In the genomic region with DNA sequence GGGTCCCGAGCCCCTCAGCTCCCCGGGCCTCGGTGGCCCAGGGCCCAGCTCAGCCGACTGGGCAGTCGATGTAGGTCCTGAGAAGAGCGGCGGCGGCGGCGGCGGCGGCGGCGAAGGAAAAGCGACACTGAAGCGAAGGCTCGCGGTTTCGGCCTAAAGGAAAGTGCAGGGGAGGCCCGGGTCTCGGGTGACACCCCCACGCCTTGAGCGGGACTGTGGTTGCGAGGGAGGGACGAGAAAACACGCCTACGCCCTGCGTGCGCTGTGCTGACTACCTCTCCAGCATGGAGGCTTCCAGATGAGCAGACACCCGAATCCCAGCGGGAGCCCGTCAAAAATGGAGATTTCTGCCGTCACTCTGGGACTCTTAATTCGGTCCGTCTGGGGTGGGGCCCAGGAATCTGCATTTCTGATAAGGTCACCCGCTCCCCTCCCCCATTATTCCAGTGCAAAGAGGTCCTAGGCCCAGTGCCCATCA, we compare ENCODE assay signal across 8 cellular contexts. TPM values are rescaled to one million over a fixed set of nuclear protein-coding genes. Genes with fewer than 3 reads are reported as not detected.
DNase-seq lines count a peak whose midpoint lies in the region; ATAC-seq and TF ChIP-seq lines count a peak whose summit lies in the region.

No MANE protein-coding gene starts in this region.

- H3K27ac Mint-ChIP-seq in nephron = peak overlapping the region; percentile 92 to 98 (median 96)
- peak overlapping the region; percentile 90 for H3K27ac Mint-ChIP-seq in stimulated activated naive CD8-positive, alpha-beta T cell treated with anti-CD3 and anti-CD28 coated beads, Interleukin-15, Interleukin-2, amounts not matched to agents 100 ng/mL and 50 ng/mL, for 24 hours

- CTCF ChIA-PET in PC-9 (lab: Charles Lee) = interaction anchor here (0.6 to 0.7 kb wide), 2 partner anchors 223 to 831 kb away, joined by 3 to 20 read pairs; no protein-coding TSS in a partner anchor

- no peaks in the 10 kb centered on the region for H3K9me2 ChIP-seq in PC-9 (ENCODE audit: insufficient read depth)

- TF ChIP-seq CTCF in PC-9 (conservative IDR thresholded peaks at IDR 0.05) (no peak), nephron (IDR thresholded peaks at IDR 0.05; ENCODE audit: unreplicated experiment in 3 of 3) (no peak)

- H3K27me3 ChIP-seq in PC-9 (ENCODE audit: insufficient read depth, low read depth) = no peaks in the 10 kb centered on the region

- peaks cover 36% of the 10 kb centered on the region for H3K4me1 ChIP-seq in PC-9 (replicated peaks; ENCODE audit: insufficient read depth)

- peaks cover 15% of the 10 kb centered on the region for H3K79me2 ChIP-seq in PC-9 (ENCODE audit: low read depth)

- H3K4me3 Mint-ChIP-seq in nephron = peak overlapping the region; percentile 90 to 97 (median 94)
- peak overlapping the region; percentile 89 for H3K4me3 Mint-ChIP-seq in stimulated activated naive CD8-positive, alpha-beta T cell treated with anti-CD3 and anti-CD28 coated beads, Interleukin-15, Interleukin-2, amounts not matched to agents 100 ng/mL and 50 ng/mL, for 24 hours

- intact Hi-C loops in PC-9 (cut with micrococcal nuclease; ENCODE audit: unreplicated experiment) = loop anchor here (1.0 to 5.0 kb wide), 2 partner anchors 400 to 501 kb away; a partner anchor contains a TSS

- H3K36me3 Mint-ChIP-seq in nephron (ENCODE audit: low read depth) = peaks cover 5% of the 10 kb centered on the region
- no peaks in the 10 kb centered on the region for H3K36me3 Mint-ChIP-seq in stimulated activated naive CD8-positive, alpha-beta T cell treated with anti-CD3 and anti-CD28 coated beads, Interleukin-15, Interleukin-2, amounts not matched to agents 100 ng/mL and 50 ng/mL, for 24 hours (ENCODE audit: low read depth)

- peaks cover 6% of the 10 kb centered on the region for H3K9me3 Mint-ChIP-seq in nephron
- no peaks in the 10 kb centered on the region for H3K9me3 Mint-ChIP-seq in stimulated activated naive CD8-positive, alpha-beta T cell treated with anti-CD3 and anti-CD28 coated beads, Interleukin-15, Interleukin-2, amounts not matched to agents 100 ng/mL and 50 ng/mL, for 24 hours

- peak overlapping the region; percentile 94 for H3K4me3 ChIP-seq in PC-9

- BruUV-seq in PC-9 (replicated peaks; lab: Mats Ljungman, UMichigan) = TSS peak; percentile 17

- 0 out of 2 replicates have a peak, but pooled peaks cover 5% of the 10 kb centered on the region for H3K36me3 ChIP-seq in PC-9 (ENCODE audit: low read depth)

- peak overlapping the region; percentile 95 for H3K4me2 ChIP-seq in PC-9

- no peaks in the 10 kb centered on the region; the same call in 1 of the 2 replicates for H3K9me3 ChIP-seq in PC-9 (ENCODE audit: insufficient read depth, low read depth)

- peak overlapping the region; percentile 86 for H2AFZ ChIP-seq in PC-9

- no peaks in the 10 kb centered on the region for H4K20me1 ChIP-seq in PC-9 (ENCODE audit: insufficient read depth)

- peaks cover 3% of the 10 kb centered on the region for H3K27me3 Mint-ChIP-seq in nephron (ENCODE audit: low read depth)
- peaks cover 1% of the 10 kb centered on the region for H3K27me3 Mint-ChIP-seq in stimulated activated naive CD8-positive, alpha-beta T cell treated with anti-CD3 and anti-CD28 coated beads, Interleukin-15, Interleukin-2, amounts not matched to agents 100 ng/mL and 50 ng/mL, for 24 hours

- POLR2A ChIA-PET in PC-9 (lab: Charles Lee; ENCODE audit: unreplicated experiment) = interaction anchor here (0.5 to 1.0 kb wide), 3 partner anchors 31 to 401 kb away, joined by 3 to 5 read pairs (median 3); no protein-coding TSS in a partner anchor

- H3K27ac ChIP-seq in PC-9 = peak overlapping the region; percentile 28

- DNase-seq in COLO829 (ENCODE audit: low spot score) (peak; percentile 18), HT1080 (ENCODE audit: low read depth) (peak; percentile 80), PC-9 (peak; percentile 55 to 64), fibroblast of peridontal ligament (ENCODE audit: extremely low read depth) (peak; percentile 64)
- peak; percentile 46 to 61 for DNase-seq in activated T-helper 1 cell treated with anti-CD3 and anti-CD28 coated beads, Interleukin-2, amount 50 U/mL, for 16 hours (ENCODE audit: low read depth in 1 of 2, low spot score in 1 of 2)

- H3F3A ChIP-seq in PC-9 (ENCODE audit: insufficient read depth, low read depth) = peaks cover 33% of the 10 kb centered on the region

- H3K4me1 Mint-ChIP-seq in nephron = peaks cover 12% of the 10 kb centered on the region
- peaks cover 34% of the 10 kb centered on the region for H3K4me1 Mint-ChIP-seq in stimulated activated naive CD8-positive, alpha-beta T cell treated with anti-CD3 and anti-CD28 coated beads, Interleukin-15, Interleukin-2, amounts not matched to agents 100 ng/mL and 50 ng/mL, for 24 hours (ENCODE audit: low read depth)

- peak; percentile 16 for ATAC-seq in GM21367 (IDR thresholded peaks at IDR 0.05; ENCODE audit: unreplicated experiment)

RNA-seq across cellular contexts. Expression of a gene that starts 31.2 kb away (rescaled TPM):
- total RNA-seq in HT1080 (2014; rRNA removed; shearing (Covaris generic)) = 55.8 and 63.7 TPM in 2 replicates
- polyA plus RNA-seq in HT1080 (2015; cell fraction: cytosol; rRNA removed) = 33.6 and 34.5 TPM in 2 replicates
- 85.7 and 100 TPM in 2 replicates for polyA plus RNA-seq in HT1080 (2015; cell fraction: nucleus; rRNA removed)
- total RNA-seq in PC-9 (2021) = 85.7 and 93.4 TPM in 2 replicates

Comparison
In these comparisons a context has a peak if more than half of its experiments do, and no peak if none do; other contexts are left out.
1. Peak in every context shown above with its lines: DNase-seq, ATAC-seq, H3K4me3 ChIP-seq and H3K27ac ChIP-seq.
2. DNase-seq: peak in every context shown above with its lines; median percentile 80 in HT1080; 64 in fibroblast of peridontal ligament; 60 in PC-9; 54 in activated T-helper 1 cell treated with anti-CD3 and anti-CD28 coated beads, Interleukin-2, amount 50 U/mL, for 16 hours; 18 in COLO829.